Comparison of ENCODE assay signal across 19 cellular contexts in genomic region chr15:71444866-71445590, GRCh38.
DNase-seq lines count a peak whose midpoint lies in the region; ATAC-seq, FAIRE-seq and TF ChIP-seq lines count a peak whose summit lies in the region.
"Had no signal": no experiment of that assay in that cellular context is flagged by ENCODE, and none has a peak within 500 bp of the region (broad histone marks: within the 10 kb centered on the region; RNA-seq: fewer than 3 reads in every experiment).

No MANE protein-coding gene starts in this region.

- peak; percentile 60 for DNase-seq in COLO829 (ENCODE audit: low spot score)
- DNase-seq in HTR-8/SVneo (ENCODE audit: insufficient read length, low spot score), result no peak
- DNase-seq in amniotic epithelial cell (ENCODE audit: low read depth), result peak; percentile 74
- peak; percentile 89 for DNase-seq in keratinocyte (ENCODE audit: low read depth, low spot score)
- no peak for DNase-seq in Peyer's patch
- no peak for DNase-seq in activated CD4-positive, alpha-beta memory T cell treated with anti-CD3 and anti-CD28 coated beads for 36 hours
- DNase-seq: activated CD4-positive, alpha-beta T cell treated with anti-CD3 and anti-CD28 coated beads, Interleukin-2, amount 50 U/mL, for 1 hour; activated T-cell treated with anti-CD3 and anti-CD28 coated beads, Interleukin-2, amount 50 U/mL, for 24 hours; cerebellar nuclear complex; DMS153; MG63; midbrain; NCI-H2081; SJCRH30 had no signal

- TF ChIP-seq POLR2A in Peyer's patch (IDR thresholded peaks at IDR 0.05), result no peak

- H3K4me3 ChIP-seq in keratinocyte (ENCODE audit: control insufficient read depth in 2 of 3, extremely low read depth in 1 of 3, insufficient read depth in 2 of 3, low read depth in 1 of 3, low read length in 3 of 3) (peak overlapping the region in 2 of 3 experiments; percentile 6 to 49), Peyer's patch (no peak overlapping the region)
- H3K4me3 ChIP-seq: MG63, SJCRH30 had no signal

- no peaks in the 10 kb centered on the region for H3K4me1 Mint-ChIP-seq in stimulated activated memory B cell treated with anti-CD40 and anti-IgM and Interleukin-4, amounts not matched to agents 10 μg/mL and 1 μg/mL and 100 μg/mL, for 72 hours
- no peaks in the 10 kb centered on the region for H3K4me1 Mint-ChIP-seq in activated CD4-positive, alpha-beta memory T cell treated with anti-CD3 and anti-CD28 coated beads for 36 hours (ENCODE audit: low read depth)
- H3K4me1 Mint-ChIP-seq: stimulated activated effector memory CD8-positive, alpha-beta T cell treated with anti-CD3 and anti-CD28 coated beads, Interleukin-12 subunit alpha, Interleukin-12 subunit beta, amount 100 ng/mL, for 72 hours had no signal

- H3K79me2 ChIP-seq in keratinocyte (ENCODE audit: control insufficient read depth, insufficient read depth, low read length), result no peaks in the 10 kb centered on the region

- H3K27me3 ChIP-seq in keratinocyte (ENCODE audit: control insufficient read depth, extremely low read depth, insufficient read depth, low read length) (no peaks in the 10 kb centered on the region), Peyer's patch (no peaks in the 10 kb centered on the region)
- H3K27me3 ChIP-seq: MG63, SJCRH30 had no signal

- TF ChIP-seq CTCF in keratinocyte (optimal IDR thresholded peaks at IDR 0.05 in 1 of 3, IDR thresholded peaks at IDR 0.05 in 1 of 3, conservative IDR thresholded peaks at IDR 0.05 in 1 of 3; ENCODE audit: extremely low read depth in 1 of 3, insufficient read depth in 2 of 3, low read length in 3 of 3) (no peak), Peyer's patch (IDR thresholded peaks at IDR 0.05) (no peak)

- H3K4me3 Mint-ChIP-seq in stimulated activated memory B cell treated with anti-CD40 and anti-IgM and Interleukin-4, amounts not matched to agents 10 μg/mL and 1 μg/mL and 100 μg/mL, for 72 hours, result no peak overlapping the region
- no peak overlapping the region for H3K4me3 Mint-ChIP-seq in activated CD4-positive, alpha-beta memory T cell treated with anti-CD3 and anti-CD28 coated beads for 36 hours
- H3K4me3 Mint-ChIP-seq: activated T-cell treated with anti-CD3 and anti-CD28 coated beads, Interleukin-2, amount 50 U/mL, for 24 hours; stimulated activated effector memory CD8-positive, alpha-beta T cell treated with anti-CD3 and anti-CD28 coated beads, Interleukin-12 subunit alpha, Interleukin-12 subunit beta, amount 100 ng/mL, for 72 hours had no signal

- ATAC-seq in stimulated activated memory B cell treated with anti-CD40 and anti-IgM and Interleukin-4, amounts not matched to agents 10 μg/mL and 1 μg/mL and 100 μg/mL, for 72 hours, result no peak
- ATAC-seq in HG03280 (IDR thresholded peaks at IDR 0.05; ENCODE audit: unreplicated experiment), result no peak
- ATAC-seq: stimulated activated effector memory CD8-positive, alpha-beta T cell treated with anti-CD3 and anti-CD28 coated beads, Interleukin-12 subunit alpha, Interleukin-12 subunit beta, amount 100 ng/mL, for 72 hours had no signal

- H3K9me3 Mint-ChIP-seq in stimulated activated memory B cell treated with anti-CD40 and anti-IgM and Interleukin-4, amounts not matched to agents 10 μg/mL and 1 μg/mL and 100 μg/mL, for 72 hours, result no peaks in the 10 kb centered on the region
- H3K9me3 Mint-ChIP-seq in activated CD4-positive, alpha-beta memory T cell treated with anti-CD3 and anti-CD28 coated beads for 36 hours, result no peaks in the 10 kb centered on the region
- H3K9me3 Mint-ChIP-seq: activated T-cell treated with anti-CD3 and anti-CD28 coated beads, Interleukin-2, amount 50 U/mL, for 24 hours; stimulated activated effector memory CD8-positive, alpha-beta T cell treated with anti-CD3 and anti-CD28 coated beads, Interleukin-12 subunit alpha, Interleukin-12 subunit beta, amount 100 ng/mL, for 72 hours had no signal

- H3K4me1 ChIP-seq in keratinocyte (ENCODE audit: control insufficient read depth, extremely low read depth, insufficient read depth, low read length) (peaks cover 74% of the 10 kb centered on the region), Peyer's patch (peaks cover 0 to 18% (median 0%) of the 10 kb centered on the region in 4 donors)

- peak overlapping the region; percentile 27 for H2AFZ ChIP-seq in keratinocyte (ENCODE audit: control insufficient read depth, low read length)

- no peak overlapping the region for H3K27ac Mint-ChIP-seq in stimulated activated memory B cell treated with anti-CD40 and anti-IgM and Interleukin-4, amounts not matched to agents 10 μg/mL and 1 μg/mL and 100 μg/mL, for 72 hours
- no peak overlapping the region for H3K27ac Mint-ChIP-seq in activated CD4-positive, alpha-beta memory T cell treated with anti-CD3 and anti-CD28 coated beads for 36 hours
- H3K27ac Mint-ChIP-seq: activated T-cell treated with anti-CD3 and anti-CD28 coated beads, Interleukin-2, amount 50 U/mL, for 24 hours; stimulated activated effector memory CD8-positive, alpha-beta T cell treated with anti-CD3 and anti-CD28 coated beads, Interleukin-12 subunit alpha, Interleukin-12 subunit beta, amount 100 ng/mL, for 72 hours had no signal

- H3K36me3 ChIP-seq in keratinocyte (ENCODE audit: control insufficient read depth in 2 of 2, extremely low read depth in 1 of 2, insufficient read depth in 2 of 2, low read length in 2 of 2), result no peaks in the 10 kb centered on the region
- H3K36me3 ChIP-seq in Peyer's patch, result no peaks in the 10 kb centered on the region
- H3K36me3 ChIP-seq: MG63, SJCRH30 had no signal

- POLR2A ChIA-PET in activated CD4-positive, alpha-beta memory T cell treated with anti-CD3 and anti-CD28 coated beads for 36 hours (lab: Charles Lee), result no interaction called here

- H3K9ac ChIP-seq in keratinocyte (ENCODE audit: control insufficient read depth, extremely low read depth, insufficient read depth, low read length), result peak overlapping the region; percentile 76

- CTCF ChIA-PET in activated CD4-positive, alpha-beta memory T cell treated with anti-CD3 and anti-CD28 coated beads for 36 hours (lab: Charles Lee), result interaction anchor here (0.7 to 2.2 kb wide), 4 partner anchors 14 to 285 kb away, joined by 3 to 20 read pairs (median 4); no protein-coding TSS in a partner anchor

- no peaks in the 10 kb centered on the region for H3K36me3 Mint-ChIP-seq in stimulated activated memory B cell treated with anti-CD40 and anti-IgM and Interleukin-4, amounts not matched to agents 10 μg/mL and 1 μg/mL and 100 μg/mL, for 72 hours
- no peaks in the 10 kb centered on the region for H3K36me3 Mint-ChIP-seq in activated CD4-positive, alpha-beta memory T cell treated with anti-CD3 and anti-CD28 coated beads for 36 hours
- H3K36me3 Mint-ChIP-seq: stimulated activated effector memory CD8-positive, alpha-beta T cell treated with anti-CD3 and anti-CD28 coated beads, Interleukin-12 subunit alpha, Interleukin-12 subunit beta, amount 100 ng/mL, for 72 hours had no signal

- peaks cover 10% of the 10 kb centered on the region for H3K27me3 Mint-ChIP-seq in stimulated activated memory B cell treated with anti-CD40 and anti-IgM and Interleukin-4, amounts not matched to agents 10 μg/mL and 1 μg/mL and 100 μg/mL, for 72 hours
- peaks cover 3% of the 10 kb centered on the region for H3K27me3 Mint-ChIP-seq in activated CD4-positive, alpha-beta memory T cell treated with anti-CD3 and anti-CD28 coated beads for 36 hours

- peak overlapping the region; percentile 77 for H3K4me2 ChIP-seq in keratinocyte (ENCODE audit: control insufficient read depth, extremely low read depth, insufficient read depth, low read depth, low read length)

- no peaks in the 10 kb centered on the region for H4K20me1 ChIP-seq in keratinocyte (ENCODE audit: control insufficient read depth, extremely low read depth, insufficient read depth, low read length)

- dilution Hi-C loops in keratinocyte (cut with MboI; ENCODE audit: extremely low pct_ligation_motif_present, low sequenced_read_pairs), result no loop called here

- FAIRE-seq in HTR-8/SVneo (lab: Jason Lieb, UNC) (peak; percentile 13), keratinocyte (lab: Jason Lieb, UNC) (peak; percentile 88)
- FAIRE-seq: endometrium, islet of Langerhans had no signal

- intact Hi-C loops in activated CD4-positive, alpha-beta memory T cell treated with anti-CD3 and anti-CD28 coated beads for 36 hours (cut with micrococcal nuclease), result loop anchor here (5.0 to 10.0 kb wide), 3 partner anchors 58 to 618 kb away; no protein-coding TSS in a partner anchor

- no peaks in the 10 kb centered on the region for H3K9me3 ChIP-seq in keratinocyte (ENCODE audit: control insufficient read depth, low read depth, low read length)
- H3K9me3 ChIP-seq in Peyer's patch, result no peaks in the 10 kb centered on the region
- H3K9me3 ChIP-seq: MG63, SJCRH30 had no signal

- H3K27ac ChIP-seq in keratinocyte (ENCODE audit: control insufficient read depth, insufficient read depth, low read length), result peak overlapping the region; percentile 99
- H3K27ac ChIP-seq in Peyer's patch, result no peak overlapping the region
- H3K27ac ChIP-seq: SJCRH30 had no signal

- no peaks in the 10 kb centered on the region for H3K9me1 ChIP-seq in keratinocyte (ENCODE audit: control insufficient read depth, extremely low read depth, insufficient read depth, low read length)

Comparison
In these comparisons a context has a peak if more than half of its experiments do, and no peak if none do; other contexts are left out.
1. DNase-seq: peak in COLO829 (single experiment), amniotic epithelial cell (single experiment) and keratinocyte (single experiment); none in HTR-8/SVneo (single experiment), Peyer's patch (0 of 3) and activated CD4-positive, alpha-beta memory T cell treated with anti-CD3 and anti-CD28 coated beads for 36 hours (single experiment).
2. H3K4me3 ChIP-seq: peak in keratinocyte (2 of 3); none in Peyer's patch (0 of 4).